2 cellular contexts compared by ENCODE assay signal in the genomic region with DNA sequence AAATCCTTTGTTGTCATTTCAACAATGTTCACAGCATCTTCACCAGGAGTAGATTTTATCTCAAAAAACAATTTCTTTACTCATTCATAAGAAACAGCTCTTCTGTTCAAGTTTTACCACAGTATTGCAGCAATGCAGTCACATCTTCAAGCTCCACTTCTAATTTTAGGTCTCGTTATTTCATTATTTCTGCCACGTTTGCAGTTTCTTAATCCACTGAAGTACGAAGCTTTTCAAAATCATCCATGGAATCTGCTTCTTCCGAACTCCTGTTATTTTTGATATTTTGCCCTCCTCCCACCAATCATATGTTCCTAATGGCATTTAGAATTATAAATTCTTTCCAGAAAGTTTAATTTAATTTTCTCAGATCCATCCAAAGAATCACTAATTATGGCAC.
TF ChIP-seq lines count a peak whose summit lies in the region.

No MANE protein-coding gene starts in this region.

TF ChIP-seq in HCT116, 20 proteins besides CTCF, POLR2A, EP300 and RAD21:
- TF ChIP-seq ZFX (IDR thresholded peaks at IDR 0.05) = no peak
- no peak for TF ChIP-seq TCF7L2 (IDR thresholded peaks at IDR 0.05; ENCODE audit: borderline replicate concordance, extremely low read depth, insufficient read depth, insufficient read length)
- no peak for TF ChIP-seq CEBPB (IDR thresholded peaks at IDR 0.05; ENCODE audit: low read depth)

TF ChIP-seq in K562, 482 proteins besides CTCF, POLR2A, EP300 and RAD21:
- TF ChIP-seq, protein P1, sequence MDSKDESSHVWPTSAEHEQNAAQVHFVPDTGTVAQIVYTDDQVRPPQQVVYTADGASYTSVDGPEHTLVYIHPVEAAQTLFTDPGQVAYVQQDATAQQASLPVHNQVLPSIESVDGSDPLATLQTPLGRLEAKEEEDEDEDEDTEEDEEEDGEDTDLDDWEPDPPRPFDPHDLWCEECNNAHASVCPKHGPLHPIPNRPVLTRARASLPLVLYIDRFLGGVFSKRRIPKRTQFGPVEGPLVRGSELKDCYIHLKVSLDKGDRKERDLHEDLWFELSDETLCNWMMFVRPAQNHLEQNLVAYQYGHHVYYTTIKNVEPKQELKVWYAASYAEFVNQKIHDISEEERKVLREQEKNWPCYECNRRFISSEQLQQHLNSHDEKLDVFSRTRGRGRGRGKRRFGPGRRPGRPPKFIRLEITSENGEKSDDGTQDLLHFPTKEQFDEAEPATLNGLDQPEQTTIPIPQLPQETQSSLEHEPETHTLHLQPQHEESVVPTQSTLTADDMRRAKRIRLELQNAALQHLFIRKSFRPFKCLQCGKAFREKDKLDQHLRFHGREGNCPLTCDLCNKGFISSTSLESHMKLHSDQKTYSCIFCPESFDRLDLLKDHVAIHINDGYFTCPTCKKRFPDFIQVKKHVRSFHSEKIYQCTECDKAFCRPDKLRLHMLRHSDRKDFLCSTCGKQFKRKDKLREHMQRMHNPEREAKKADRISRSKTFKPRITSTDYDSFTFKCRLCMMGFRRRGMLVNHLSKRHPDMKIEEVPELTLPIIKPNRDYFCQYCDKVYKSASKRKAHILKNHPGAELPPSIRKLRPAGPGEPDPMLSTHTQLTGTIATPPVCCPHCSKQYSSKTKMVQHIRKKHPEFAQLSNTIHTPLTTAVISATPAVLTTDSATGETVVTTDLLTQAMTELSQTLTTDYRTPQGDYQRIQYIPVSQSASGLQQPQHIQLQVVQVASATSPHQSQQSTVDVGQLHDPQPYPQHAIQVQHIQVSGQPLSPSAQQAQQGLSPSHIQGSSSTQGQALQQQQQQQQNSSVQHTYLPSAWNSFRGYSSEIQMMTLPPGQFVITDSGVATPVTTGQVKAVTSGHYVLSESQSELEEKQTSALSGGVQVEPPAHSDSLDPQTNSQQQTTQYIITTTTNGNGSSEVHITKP (IDR thresholded peaks at IDR 0.05; ENCODE audit: partially characterized antibody) = no peak
- TF ChIP-seq, protein P2, sequence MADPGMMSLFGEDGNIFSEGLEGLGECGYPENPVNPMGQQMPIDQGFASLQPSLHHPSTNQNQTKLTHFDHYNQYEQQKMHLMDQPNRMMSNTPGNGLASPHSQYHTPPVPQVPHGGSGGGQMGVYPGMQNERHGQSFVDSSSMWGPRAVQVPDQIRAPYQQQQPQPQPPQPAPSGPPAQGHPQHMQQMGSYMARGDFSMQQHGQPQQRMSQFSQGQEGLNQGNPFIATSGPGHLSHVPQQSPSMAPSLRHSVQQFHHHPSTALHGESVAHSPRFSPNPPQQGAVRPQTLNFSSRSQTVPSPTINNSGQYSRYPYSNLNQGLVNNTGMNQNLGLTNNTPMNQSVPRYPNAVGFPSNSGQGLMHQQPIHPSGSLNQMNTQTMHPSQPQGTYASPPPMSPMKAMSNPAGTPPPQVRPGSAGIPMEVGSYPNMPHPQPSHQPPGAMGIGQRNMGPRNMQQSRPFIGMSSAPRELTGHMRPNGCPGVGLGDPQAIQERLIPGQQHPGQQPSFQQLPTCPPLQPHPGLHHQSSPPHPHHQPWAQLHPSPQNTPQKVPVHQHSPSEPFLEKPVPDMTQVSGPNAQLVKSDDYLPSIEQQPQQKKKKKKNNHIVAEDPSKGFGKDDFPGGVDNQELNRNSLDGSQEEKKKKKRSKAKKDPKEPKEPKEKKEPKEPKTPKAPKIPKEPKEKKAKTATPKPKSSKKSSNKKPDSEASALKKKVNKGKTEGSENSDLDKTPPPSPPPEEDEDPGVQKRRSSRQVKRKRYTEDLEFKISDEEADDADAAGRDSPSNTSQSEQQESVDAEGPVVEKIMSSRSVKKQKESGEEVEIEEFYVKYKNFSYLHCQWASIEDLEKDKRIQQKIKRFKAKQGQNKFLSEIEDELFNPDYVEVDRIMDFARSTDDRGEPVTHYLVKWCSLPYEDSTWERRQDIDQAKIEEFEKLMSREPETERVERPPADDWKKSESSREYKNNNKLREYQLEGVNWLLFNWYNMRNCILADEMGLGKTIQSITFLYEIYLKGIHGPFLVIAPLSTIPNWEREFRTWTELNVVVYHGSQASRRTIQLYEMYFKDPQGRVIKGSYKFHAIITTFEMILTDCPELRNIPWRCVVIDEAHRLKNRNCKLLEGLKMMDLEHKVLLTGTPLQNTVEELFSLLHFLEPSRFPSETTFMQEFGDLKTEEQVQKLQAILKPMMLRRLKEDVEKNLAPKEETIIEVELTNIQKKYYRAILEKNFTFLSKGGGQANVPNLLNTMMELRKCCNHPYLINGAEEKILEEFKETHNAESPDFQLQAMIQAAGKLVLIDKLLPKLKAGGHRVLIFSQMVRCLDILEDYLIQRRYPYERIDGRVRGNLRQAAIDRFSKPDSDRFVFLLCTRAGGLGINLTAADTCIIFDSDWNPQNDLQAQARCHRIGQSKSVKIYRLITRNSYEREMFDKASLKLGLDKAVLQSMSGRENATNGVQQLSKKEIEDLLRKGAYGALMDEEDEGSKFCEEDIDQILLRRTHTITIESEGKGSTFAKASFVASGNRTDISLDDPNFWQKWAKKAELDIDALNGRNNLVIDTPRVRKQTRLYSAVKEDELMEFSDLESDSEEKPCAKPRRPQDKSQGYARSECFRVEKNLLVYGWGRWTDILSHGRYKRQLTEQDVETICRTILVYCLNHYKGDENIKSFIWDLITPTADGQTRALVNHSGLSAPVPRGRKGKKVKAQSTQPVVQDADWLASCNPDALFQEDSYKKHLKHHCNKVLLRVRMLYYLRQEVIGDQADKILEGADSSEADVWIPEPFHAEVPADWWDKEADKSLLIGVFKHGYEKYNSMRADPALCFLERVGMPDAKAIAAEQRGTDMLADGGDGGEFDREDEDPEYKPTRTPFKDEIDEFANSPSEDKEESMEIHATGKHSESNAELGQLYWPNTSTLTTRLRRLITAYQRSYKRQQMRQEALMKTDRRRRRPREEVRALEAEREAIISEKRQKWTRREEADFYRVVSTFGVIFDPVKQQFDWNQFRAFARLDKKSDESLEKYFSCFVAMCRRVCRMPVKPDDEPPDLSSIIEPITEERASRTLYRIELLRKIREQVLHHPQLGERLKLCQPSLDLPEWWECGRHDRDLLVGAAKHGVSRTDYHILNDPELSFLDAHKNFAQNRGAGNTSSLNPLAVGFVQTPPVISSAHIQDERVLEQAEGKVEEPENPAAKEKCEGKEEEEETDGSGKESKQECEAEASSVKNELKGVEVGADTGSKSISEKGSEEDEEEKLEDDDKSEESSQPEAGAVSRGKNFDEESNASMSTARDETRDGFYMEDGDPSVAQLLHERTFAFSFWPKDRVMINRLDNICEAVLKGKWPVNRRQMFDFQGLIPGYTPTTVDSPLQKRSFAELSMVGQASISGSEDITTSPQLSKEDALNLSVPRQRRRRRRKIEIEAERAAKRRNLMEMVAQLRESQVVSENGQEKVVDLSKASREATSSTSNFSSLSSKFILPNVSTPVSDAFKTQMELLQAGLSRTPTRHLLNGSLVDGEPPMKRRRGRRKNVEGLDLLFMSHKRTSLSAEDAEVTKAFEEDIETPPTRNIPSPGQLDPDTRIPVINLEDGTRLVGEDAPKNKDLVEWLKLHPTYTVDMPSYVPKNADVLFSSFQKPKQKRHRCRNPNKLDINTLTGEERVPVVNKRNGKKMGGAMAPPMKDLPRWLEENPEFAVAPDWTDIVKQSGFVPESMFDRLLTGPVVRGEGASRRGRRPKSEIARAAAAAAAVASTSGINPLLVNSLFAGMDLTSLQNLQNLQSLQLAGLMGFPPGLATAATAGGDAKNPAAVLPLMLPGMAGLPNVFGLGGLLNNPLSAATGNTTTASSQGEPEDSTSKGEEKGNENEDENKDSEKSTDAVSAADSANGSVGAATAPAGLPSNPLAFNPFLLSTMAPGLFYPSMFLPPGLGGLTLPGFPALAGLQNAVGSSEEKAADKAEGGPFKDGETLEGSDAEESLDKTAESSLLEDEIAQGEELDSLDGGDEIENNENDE (IDR thresholded peaks at IDR 0.05; ENCODE audit: low read depth, low read length) = no peak
- TF ChIP-seq TAL1 (IDR thresholded peaks at IDR 0.05) (no peak), C11orf30 (IDR thresholded peaks at IDR 0.05; ENCODE audit: low read depth) (0 out of 2 replicates have a peak, but pooled peaks have one; percentile 7)
TF ChIP-seq in K562: peak in this region for 1.
